8 cellular contexts compared by ENCODE assay signal in genomic region chr6:89369009-89369408, GRCh38. TPM values are rescaled to one million over a fixed set of nuclear protein-coding genes. Genes with fewer than 3 reads are reported as not detected.
DNase-seq lines count a peak whose midpoint lies in the region; ATAC-seq, FAIRE-seq and TF ChIP-seq lines count a peak whose summit lies in the region.

No MANE protein-coding gene starts in this region.

- TF ChIP-seq POLR2A in GM12891 (IDR thresholded peaks at IDR 0.05; ENCODE audit: low read depth, low read length) = no peak

- no peak overlapping the region for H3K4me2 ChIP-seq in Karpas-422 (ENCODE audit: low read depth, low read length, poor library complexity, severe bottlenecking)

- peaks cover 12% of the 10 kb centered on the region for H3K27me3 ChIP-seq in AG04450 (ENCODE audit: control insufficient read depth, insufficient read depth, low read length)
- no peaks in the 10 kb centered on the region for H3K27me3 ChIP-seq in Karpas-422 (ENCODE audit: low read length)

- no peaks in the 10 kb centered on the region for H3K4me1 ChIP-seq in Karpas-422 (ENCODE audit: low read length)

- no peak overlapping the region for H3K4me3 Mint-ChIP-seq in activated T-helper 17 cell treated with anti-CD3 and anti-CD28 coated beads, Interleukin-2, amount 50 U/mL, for 72 hours

- peak; percentile 53 for TF ChIP-seq CTCF in AG04450 (IDR thresholded peaks at IDR 0.05; ENCODE audit: low read depth, low read length)

- H2AFZ ChIP-seq in Karpas-422 (ENCODE audit: low read length) = no peak overlapping the region

- no peak for FAIRE-seq in GM12891 (lab: Jason Lieb, UNC)

- POLR2A ChIA-PET in AG04450 (lab: Yijun Ruan, JAX) = no interaction called here

- H3K9me3 ChIP-seq in AG04450 (ENCODE audit: control insufficient read depth, insufficient read depth, low read length) (no peaks in the 10 kb centered on the region), Karpas-422 (ENCODE audit: low read length) (no peaks in the 10 kb centered on the region)

- DNase-seq in AG04450 (ENCODE audit: low read depth, low spot score) = peak; percentile 13
- peak; percentile 27 for DNase-seq in Karpas-422
- DNase-seq in dedifferentiated amniotic fluid mesenchymal stem cell (ENCODE audit: extremely low spot score) = peak; percentile 41
- peak; percentile 48 for DNase-seq in medulla oblongata (ENCODE audit: extremely low spot score)
- no peak for DNase-seq in GM12891 (ENCODE audit: insufficient read length, low spot score)
- DNase-seq in COLO829 (ENCODE audit: low spot score) = no peak

- no peaks in the 10 kb centered on the region for H3K27me3 Mint-ChIP-seq in activated T-helper 17 cell treated with anti-CD3 and anti-CD28 coated beads, Interleukin-2, amount 50 U/mL, for 72 hours

- H3K79me2 ChIP-seq in Karpas-422 (ENCODE audit: low read length) = no peaks in the 10 kb centered on the region

- H3K4me3 ChIP-seq in AG04450 (ENCODE audit: low read depth, low read length) (no peak overlapping the region), Karpas-422 (ENCODE audit: low read length) (no peak overlapping the region)

- H3K36me3 Mint-ChIP-seq in activated T-helper 17 cell treated with anti-CD3 and anti-CD28 coated beads, Interleukin-2, amount 50 U/mL, for 72 hours (ENCODE audit: low read depth) = no peaks in the 10 kb centered on the region

- no peak overlapping the region for H3K27ac Mint-ChIP-seq in activated T-helper 17 cell treated with anti-CD3 and anti-CD28 coated beads, Interleukin-2, amount 50 U/mL, for 72 hours

- H3K9ac ChIP-seq in Karpas-422 (ENCODE audit: low read length) = no peak overlapping the region

- H3K36me3 ChIP-seq in Karpas-422 (ENCODE audit: insufficient read depth, low read length) = no peaks in the 10 kb centered on the region

- no peaks in the 10 kb centered on the region for H3K9me2 ChIP-seq in Karpas-422 (replicated peaks; ENCODE audit: insufficient read depth, low read length)

- peaks cover 6% of the 10 kb centered on the region; the same call in 1 of the 2 replicates for H4K20me1 ChIP-seq in Karpas-422 (ENCODE audit: insufficient read depth, low read depth, low read length)

- CTCF ChIA-PET in AG04450 (lab: Charles Lee) = interaction anchor here (0.6 to 5.0 kb wide), 15 partner anchors 7 to 1109 kb away, joined by 3 to 15 read pairs (median 3); no protein-coding TSS in a partner anchor

- no peaks in the 10 kb centered on the region for H3K9me3 Mint-ChIP-seq in activated T-helper 17 cell treated with anti-CD3 and anti-CD28 coated beads, Interleukin-2, amount 50 U/mL, for 72 hours

- peaks cover 8% of the 10 kb centered on the region for H3K4me1 Mint-ChIP-seq in activated T-helper 17 cell treated with anti-CD3 and anti-CD28 coated beads, Interleukin-2, amount 50 U/mL, for 72 hours

- no peak for ATAC-seq in activated T-helper 17 cell treated with anti-CD3 and anti-CD28 coated beads, Interleukin-2, amount 50 U/mL, for 72 hours (replicated peaks)
- no peak for ATAC-seq in GM19023 (IDR thresholded peaks at IDR 0.05; ENCODE audit: unreplicated experiment)

- no peak overlapping the region for H3K27ac ChIP-seq in AG04450 (ENCODE audit: low read depth, low read length)
- no peak overlapping the region for H3K27ac ChIP-seq in Karpas-422 (ENCODE audit: low read length)

TF ChIP-seq in GM12891, 5 proteins besides CTCF, POLR2A, EP300 and RAD21:
- no peak for TF ChIP-seq POU2F2 (IDR thresholded peaks at IDR 0.05; ENCODE audit: low read depth, low read length)
- no peak for TF ChIP-seq POLR2AphosphoS5 (IDR thresholded peaks at IDR 0.05; ENCODE audit: low read depth, low read length)
- no peak for TF ChIP-seq TAF1 (IDR thresholded peaks at IDR 0.05; ENCODE audit: low read depth, low read length)
- TF ChIP-seq SPI1 (IDR thresholded peaks at IDR 0.05; ENCODE audit: low read depth, low read length) = no peak
- TF ChIP-seq PAX5 (IDR thresholded peaks at IDR 0.05; ENCODE audit: insufficient read depth, low read length, severe bottlenecking) = no peak

RNA-seq across cellular contexts. Expression of gene UBE2J1, which starts 16.5 kb away (rescaled TPM):
- polyA plus RNA-seq in AG04450 (2011; rRNA removed) = 38.8 and 49.4 TPM in 2 replicates
- polyA minus RNA-seq in AG04450 (2011; rRNA and poly(A)+ RNA removed) = 19.9 and 29.0 TPM in 2 replicates
- total RNA-seq in Karpas-422 (2014; rRNA removed; shearing (Covaris generic); ENCODE audit: low replicate concordance) = 30.4 and 48.0 TPM in 2 replicates
- polyA plus RNA-seq in GM12891 (2012; ENCODE audit: low read depth, missing spikeins) = 37.6 TPM
- 10 to 100 TPM; 18.1 to 25.4 TPM for total RNA-seq in activated T-helper 17 cell treated with anti-CD3 and anti-CD28 coated beads, Interleukin-2, amount 50 U/mL, for 72 hours

RNA-seq across cellular contexts. Expression of gene RRAGD, which starts 43.1 kb away (rescaled TPM):
- polyA plus RNA-seq in AG04450 (2011; rRNA removed) = not detected in 2 replicates
- polyA minus RNA-seq in AG04450 (2011; rRNA and poly(A)+ RNA removed) = not detected in 2 replicates
- 0.41 and 0.65 TPM in 2 replicates for total RNA-seq in Karpas-422 (2014; rRNA removed; shearing (Covaris generic); ENCODE audit: low replicate concordance)
- polyA plus RNA-seq in GM12891 (2012; ENCODE audit: low read depth, missing spikeins) = 12.7 TPM
- 10 to 100 TPM in 1 of 2 donors, 1 to 10 TPM in 1; 8.8 to 22.3 TPM for total RNA-seq in activated T-helper 17 cell treated with anti-CD3 and anti-CD28 coated beads, Interleukin-2, amount 50 U/mL, for 72 hours

RNA-seq across cellular contexts. Expression of gene GABRR2, which starts 53.9 kb away (rescaled TPM):
- 0.12 and 0.15 TPM in 2 replicates for polyA plus RNA-seq in AG04450 (2011; rRNA removed)
- polyA minus RNA-seq in AG04450 (2011; rRNA and poly(A)+ RNA removed) = 0.14 TPM in 1 of 2 replicates, not detected in the other
- total RNA-seq in Karpas-422 (2014; rRNA removed; shearing (Covaris generic); ENCODE audit: low replicate concordance) = 0.11 and 0.22 TPM in 2 replicates
- polyA plus RNA-seq in GM12891 (2012; ENCODE audit: low read depth, missing spikeins) = 0.21 TPM
- under 1 TPM; 0.64 to 0.71 TPM for total RNA-seq in activated T-helper 17 cell treated with anti-CD3 and anti-CD28 coated beads, Interleukin-2, amount 50 U/mL, for 72 hours

Comparison
In these comparisons a context has a peak if more than half of its experiments do, and no peak if none do; other contexts are left out.
1. DNase-seq: peak in AG04450 (single experiment), Karpas-422 (single experiment), dedifferentiated amniotic fluid mesenchymal stem cell (single experiment) and medulla oblongata (single experiment); none in GM12891 (single experiment) and COLO829 (single experiment).